Comparison of ENCODE assay signal across 22 cellular contexts in the genomic region with DNA sequence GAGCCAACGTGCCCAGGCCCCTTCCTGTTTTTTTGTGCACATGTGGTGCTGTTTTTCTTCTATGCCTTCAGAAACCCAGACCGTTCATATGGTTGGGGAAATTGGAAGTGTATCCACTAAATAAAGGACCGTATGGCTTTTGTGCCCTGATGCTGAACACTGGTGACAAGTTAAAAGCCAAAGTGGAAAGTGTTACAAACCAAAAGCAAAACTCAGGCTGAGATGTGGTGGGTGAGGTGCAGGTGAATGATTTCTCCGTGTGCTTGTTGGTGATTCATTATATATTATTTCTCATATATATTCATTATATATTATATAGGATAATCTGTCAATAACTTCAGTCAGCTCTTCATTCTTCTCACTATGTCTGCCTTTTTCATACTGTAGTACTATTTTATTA.
A peak's percentile ranks its signal among the peaks of the same experiment; 100 is the strongest.
DNase-seq lines count a peak whose midpoint lies in the region; ATAC-seq and TF ChIP-seq lines count a peak whose summit lies in the region.
"Had no signal": no experiment of that assay in that cellular context is flagged by ENCODE, and none has a peak within 500 bp of the region (broad histone marks: within the 10 kb centered on the region; RNA-seq: fewer than 3 reads in every experiment).

No MANE protein-coding gene starts in this region.

- POLR2A ChIA-PET in activated B cell treated with CpG ODN at 0.5 μM for 24 hours (lab: Charles Lee), result no interaction called here
- POLR2A ChIA-PET in naive thymus-derived CD4-positive, alpha-beta T cell (lab: Charles Lee), result no interaction called here

- H3K9me3 Mint-ChIP-seq in activated B cell treated with CpG ODN at 0.5 μM for 24 hours (no peaks in the 10 kb centered on the region), naive B cell (no peaks in the 10 kb centered on the region)
- no peaks in the 10 kb centered on the region for H3K9me3 Mint-ChIP-seq in naive thymus-derived CD4-positive, alpha-beta T cell
- H3K9me3 Mint-ChIP-seq: CD4-positive, alpha-beta memory T cell had no signal

- H3K27ac Mint-ChIP-seq in activated B cell treated with CpG ODN at 0.5 μM for 24 hours (peak overlapping the region; percentile 56), naive B cell (peak overlapping the region in 3 of 6 donors; percentile 17 to 88 (median 66))
- no peak overlapping the region for H3K27ac Mint-ChIP-seq in naive thymus-derived CD4-positive, alpha-beta T cell
- H3K27ac Mint-ChIP-seq: CD4-positive, alpha-beta memory T cell had no signal

- no peak for TF ChIP-seq CTCF in GM13977 (IDR thresholded peaks at IDR 0.05; ENCODE audit: extremely low read depth, insufficient read depth, missing control alignments)
- no peak for TF ChIP-seq CTCF in activated B cell treated with CpG ODN at 0.5 μM for 24 hours (IDR thresholded peaks at IDR 0.05)

- in situ Hi-C loops in GM13977 (cut with MboI; ENCODE audit: low pct_unique_long_range_greater_than_20kb, low sequenced_read_pairs, unreplicated experiment), result no loop called here

- H3K4me3 ChIP-seq in naive thymus-derived CD4-positive, alpha-beta T cell (ENCODE audit: low read length), result no peak overlapping the region
- H3K4me3 ChIP-seq: A549, GM23248 had no signal

- H3K27ac ChIP-seq in naive thymus-derived CD4-positive, alpha-beta T cell (ENCODE audit: low read depth, low read length), result no peak overlapping the region
- H3K27ac ChIP-seq: A549, GM23248 had no signal

- DNase-seq in GM13977 (ENCODE audit: low spot score) (peak; percentile 46), activated B cell treated with CpG ODN at 0.5 μM for 24 hours (no peak), naive B cell (peak; percentile 30), NCI-H187 (lab: John Stamatoyannopoulos, UW) (no peak), T-helper 2 cell (no peak)
- no peak for DNase-seq in naive thymus-derived CD4-positive, alpha-beta T cell
- DNase-seq: 8988T; ACHN; AML-193; C1 segment of cervical spinal cord; Calu3; CD4-positive, alpha-beta memory T cell; COR-L47; DMS53; DMS79 treated with DMSO at 0.1 percent for 48 hours; GF-D8; GM23248; H7; HCEC 1CT had no signal

- no peaks in the 10 kb centered on the region for H3K36me3 ChIP-seq in naive thymus-derived CD4-positive, alpha-beta T cell (ENCODE audit: control insufficient read depth in 2 of 3, insufficient read depth in 3 of 3, low read length in 3 of 3)

- H3K36me3 Mint-ChIP-seq in activated B cell treated with CpG ODN at 0.5 μM for 24 hours (ENCODE audit: low read depth) (no peaks in the 10 kb centered on the region), naive B cell (no peaks in the 10 kb centered on the region)
- peaks cover 0 to under 1% (median 0%) of the 10 kb centered on the region in 5 donors for H3K36me3 Mint-ChIP-seq in naive thymus-derived CD4-positive, alpha-beta T cell
- H3K36me3 Mint-ChIP-seq: CD4-positive, alpha-beta memory T cell had no signal

- CTCF ChIA-PET in activated B cell treated with CpG ODN at 0.5 μM for 24 hours (lab: Charles Lee), result interaction anchor here (1.0 to 1.3 kb wide), 2 partner anchors 17 to 210 kb away, joined by 3 to 4 read pairs; no protein-coding TSS in a partner anchor
- CTCF ChIA-PET in naive thymus-derived CD4-positive, alpha-beta T cell (lab: Charles Lee), result no interaction called here

- no peaks in the 10 kb centered on the region for H3K9me3 ChIP-seq in naive thymus-derived CD4-positive, alpha-beta T cell (ENCODE audit: control insufficient read depth in 2 of 3, low read length in 3 of 3)
- H3K9me3 ChIP-seq: A549 had no signal

- H3K4me1 ChIP-seq in naive thymus-derived CD4-positive, alpha-beta T cell (ENCODE audit: control insufficient read depth in 2 of 2, insufficient read depth in 2 of 2, low read length in 2 of 2), result no peaks in the 10 kb centered on the region
- H3K4me1 ChIP-seq: A549 had no signal

- H3K4me1 Mint-ChIP-seq in activated B cell treated with CpG ODN at 0.5 μM for 24 hours, result peaks cover 72% of the 10 kb centered on the region
- peaks cover 57 to 84% (median 74%) of the 10 kb centered on the region in 3 donors for H3K4me1 Mint-ChIP-seq in naive B cell
- H3K4me1 Mint-ChIP-seq in naive thymus-derived CD4-positive, alpha-beta T cell, result peaks cover 0 to 11% (median 4%) of the 10 kb centered on the region in 7 donors

- peaks cover 6% of the 10 kb centered on the region for H3K27me3 Mint-ChIP-seq in activated B cell treated with CpG ODN at 0.5 μM for 24 hours
- peaks cover 0 to 11% (median 7%) of the 10 kb centered on the region in 3 donors for H3K27me3 Mint-ChIP-seq in naive B cell
- H3K27me3 Mint-ChIP-seq in naive thymus-derived CD4-positive, alpha-beta T cell, result peaks cover 29 to 84% (median 41%) of the 10 kb centered on the region in 5 donors

- intact Hi-C loops in activated B cell treated with CpG ODN at 0.5 μM for 24 hours (cut with micrococcal nuclease), result no loop called here
- intact Hi-C loops in naive thymus-derived CD4-positive, alpha-beta T cell (cut with micrococcal nuclease), result no loop called here

- H3K4me3 Mint-ChIP-seq in activated B cell treated with CpG ODN at 0.5 μM for 24 hours, result peak overlapping the region; percentile 28
- peak overlapping the region in 7 of 8 donors; percentile 21 to 75 (median 53) for H3K4me3 Mint-ChIP-seq in naive B cell
- no peak overlapping the region for H3K4me3 Mint-ChIP-seq in naive thymus-derived CD4-positive, alpha-beta T cell
- H3K4me3 Mint-ChIP-seq: CD4-positive, alpha-beta memory T cell had no signal

- ATAC-seq in GM19463 (IDR thresholded peaks at IDR 0.05; ENCODE audit: unreplicated experiment) (peak; percentile 39), activated B cell treated with CpG ODN at 0.5 μM for 24 hours (ENCODE audit: low read depth) (peak; percentile 35), naive B cell (ENCODE audit: low read depth in 2 of 2) (peak; percentile 40 to 44), GM21528 (IDR thresholded peaks at IDR 0.05; ENCODE audit: low FRiP score, unreplicated experiment) (no peak)
- no peak for ATAC-seq in naive thymus-derived CD4-positive, alpha-beta T cell
- ATAC-seq: A549 had no signal

- H3K27me3 ChIP-seq in naive thymus-derived CD4-positive, alpha-beta T cell (ENCODE audit: control insufficient read depth in 2 of 2, insufficient read depth in 2 of 2, low read length in 2 of 2), result peaks cover 0 to 3% of the 10 kb centered on the region in 2 donors

Comparison
In these comparisons a context has a peak if more than half of its experiments do, and no peak if none do; other contexts are left out.
1. DNase-seq: peak in GM13977 (single experiment) and naive B cell (single experiment); none in activated B cell treated with CpG ODN at 0.5 μM for 24 hours (single experiment), naive thymus-derived CD4-positive, alpha-beta T cell (0 of 9), NCI-H187 (0 of 2) and T-helper 2 cell (0 of 5).
2. ATAC-seq: peak in GM19463 (single experiment), activated B cell treated with CpG ODN at 0.5 μM for 24 hours (single experiment) and naive B cell (2 of 2); none in naive thymus-derived CD4-positive, alpha-beta T cell (single experiment) and GM21528 (single experiment).
3. H3K4me3 Mint-ChIP-seq: peak in activated B cell treated with CpG ODN at 0.5 μM for 24 hours (single experiment) and naive B cell (7 of 8); none in naive thymus-derived CD4-positive, alpha-beta T cell (0 of 10).